Comparison of ENCODE assay signal across 8 cellular contexts in the genomic region with DNA sequence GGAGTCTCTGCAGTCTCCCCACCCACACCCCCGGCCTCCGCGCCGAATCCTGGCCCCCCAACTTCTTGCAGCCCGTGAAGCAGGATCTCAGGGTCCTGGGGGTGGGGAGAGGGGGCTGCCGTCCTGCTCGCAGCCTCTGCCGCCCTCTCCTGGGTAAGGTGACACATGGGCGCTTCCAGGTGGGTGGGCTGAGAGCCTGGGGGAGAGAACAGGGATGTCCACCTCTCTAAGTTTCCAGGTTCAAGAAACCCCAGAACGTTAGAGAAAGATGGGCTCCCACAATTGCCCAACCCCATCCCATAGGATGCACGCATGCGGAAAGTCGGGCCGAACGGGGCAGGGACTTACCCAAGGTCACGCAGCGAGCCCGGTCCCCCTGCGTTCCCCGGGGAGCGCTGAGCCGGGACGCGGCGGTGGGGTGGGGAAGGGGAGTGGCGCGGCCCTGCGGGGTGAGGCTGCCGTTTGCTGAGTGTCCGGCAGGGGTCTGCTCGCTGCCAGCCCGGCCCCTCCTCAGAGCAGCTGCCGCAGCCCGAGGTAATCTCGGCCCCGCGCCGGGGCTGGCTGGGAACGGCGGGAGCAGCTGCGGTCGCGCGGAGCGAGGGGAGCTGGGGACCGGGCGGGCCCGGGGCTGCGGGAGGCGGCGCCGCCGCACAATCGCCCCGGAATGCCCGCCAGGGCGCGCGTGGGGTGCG. TPM values are rescaled to one million over a fixed set of nuclear protein-coding genes. Genes with fewer than 3 reads are reported as not detected.
DNase-seq lines count a peak whose midpoint lies in the region; ATAC-seq, FAIRE-seq and TF ChIP-seq lines count a peak whose summit lies in the region.

No MANE protein-coding gene starts in this region.

- dilution Hi-C loops in endothelial cell of umbilical vein (cut with MboI; ENCODE audit: extremely low pct_ligation_motif_present, low sequenced_read_pairs) = no loop called here

- DNase-seq in ACHN = peak; percentile 66
- peak; percentile 46 for DNase-seq in NCI-H774 (lab: John Stamatoyannopoulos, UW)
- DNase-seq in activated CD8-positive, alpha-beta memory T cell treated with anti-CD3 and anti-CD28 coated beads for 48 hours (ENCODE audit: low read depth in 2 of 3, low spot score in 2 of 3) = peak; percentile 18 to 41 (median 26)
- DNase-seq in endothelial cell of umbilical vein (ENCODE audit: low read depth, low spot score) = peak; percentile 67
- peak; percentile 63 for DNase-seq in stomach

- H3K79me2 ChIP-seq in endothelial cell of umbilical vein (ENCODE audit: control insufficient read depth, insufficient read depth, low read length) = peaks cover 22% of the 10 kb centered on the region

- H3K4me1 ChIP-seq in endothelial cell of umbilical vein (ENCODE audit: control insufficient read depth, extremely low read depth, insufficient read depth, low read length) (peaks cover 9% of the 10 kb centered on the region), mucosa of rectum (ENCODE audit: control insufficient read depth in 2 of 2, insufficient read depth in 2 of 2, low read length in 2 of 2) (peaks cover 22 to 24% of the 10 kb centered on the region in 2 donors), stomach (peaks cover 23 to 53% (median 36%) of the 10 kb centered on the region in 4 donors)

- H4K20me1 ChIP-seq in endothelial cell of umbilical vein (replicated peaks; ENCODE audit: control insufficient read depth, extremely low read depth, insufficient read depth, low read length) = no peaks in the 10 kb centered on the region

- POLR2A ChIA-PET in endothelial cell of umbilical vein (lab: Charles Lee) = interaction anchor here (1.0 to 1.8 kb wide), 3 partner anchors 12 to 59 kb away, joined by 3 to 7 read pairs (median 4); partner anchors contain the start of genes FAU, MRPL49 and SYVN1

- H3K4me3 ChIP-seq in endothelial cell of umbilical vein (replicated peaks in 1 of 3; ENCODE audit: insufficient read depth in 1 of 3, low read depth in 1 of 3, low read length in 3 of 3) (peak overlapping the region; percentile 54 to 86 (median 57)), mucosa of rectum (ENCODE audit: low read length in 2 of 2) (peak overlapping the region; percentile 90 to 96), stomach (peak overlapping the region; percentile 68 to 89 (median 82))

- ATAC-seq in GM18909 (IDR thresholded peaks at IDR 0.05; ENCODE audit: poor library complexity, unreplicated experiment) (peak; percentile 68), HG03439 (IDR thresholded peaks at IDR 0.05; ENCODE audit: unreplicated experiment) (peak; percentile 59)

- no peak for TF ChIP-seq POLR2A in endothelial cell of umbilical vein (IDR thresholded peaks at IDR 0.05; ENCODE audit: low read depth, low read length)
- TF ChIP-seq POLR2A in stomach (IDR thresholded peaks at IDR 0.05) = no peak

- TF ChIP-seq EP300 in stomach (IDR thresholded peaks at IDR 0.05) = no peak

- intact Hi-C loops in endothelial cell of umbilical vein (cut with micrococcal nuclease) (loop anchor here (1.0 to 2.0 kb wide), 2 partner anchors 47 to 64 kb away; partner anchors contain the start of genes SYVN1 and ZNHIT2), stomach (cut with DNase I; ENCODE audit: low total_unique reads) (no loop called here)

- no TSS peak for BruUV-seq in endothelial cell of umbilical vein (replicated peaks; lab: Mats Ljungman, UMichigan)

- CTCF ChIA-PET in endothelial cell of umbilical vein (lab: Charles Lee) = interaction anchor here (1.0 to 3.4 kb wide), 15 partner anchors 11 to 149 kb away, joined by 3 to 27 read pairs (median 6); partner anchors contain the start of genes FAU, MRPL49, POLA2 and SPDYC

- H3K4me2 ChIP-seq in endothelial cell of umbilical vein (ENCODE audit: insufficient read depth, low read length) = peak overlapping the region; percentile 54

- H3K27me3 ChIP-seq in endothelial cell of umbilical vein (ENCODE audit: control insufficient read depth in 2 of 2, insufficient read depth in 2 of 2, low read length in 2 of 2) = no peaks in the 10 kb centered on the region
- H3K27me3 ChIP-seq in mucosa of rectum (ENCODE audit: control insufficient read depth in 2 of 2, insufficient read depth in 2 of 2, low read length in 2 of 2) = no peaks in the 10 kb centered on the region
- H3K27me3 ChIP-seq in stomach = no peaks in the 10 kb centered on the region

- H3K9ac ChIP-seq in endothelial cell of umbilical vein (replicated peaks; ENCODE audit: extremely low read depth, insufficient read depth, low read length) (peak overlapping the region; percentile 83), mucosa of rectum (ENCODE audit: low read depth in 1 of 2, low read length in 2 of 2) (peak overlapping the region; percentile 83 to 86)

- 0 to 3% (median 1%) methylated on average over 16 to 60 of the region's 60 CpGs for WGBS in stomach, 5 donors

- TF ChIP-seq CTCF in endothelial cell of umbilical vein (IDR thresholded peaks at IDR 0.05; ENCODE audit: extremely low read depth in 1 of 2, insufficient read depth in 1 of 2, low read depth in 1 of 2, low read length in 2 of 2) (peak; percentile 44 to 68), stomach (IDR thresholded peaks at IDR 0.05) (peak in 5 of 7 experiments; percentile 11 to 57 (median 32))

- H3K9me1 ChIP-seq in endothelial cell of umbilical vein (replicated peaks; ENCODE audit: control insufficient read depth, extremely low read depth, insufficient read depth, low read length) = no peaks in the 10 kb centered on the region

- H2AFZ ChIP-seq in endothelial cell of umbilical vein (ENCODE audit: low read depth, low read length) = peak overlapping the region; percentile 83

- FAIRE-seq in endothelial cell of umbilical vein (lab: Jason Lieb, UNC) = peak; percentile 38

- in situ Hi-C loops in ACHN (cut with HindIII; ENCODE audit: low pct_ligation_motif_present, low pct_unique_long_range_greater_than_20kb, low sequenced_read_pairs) = no loop called here

- H3K27ac ChIP-seq in endothelial cell of umbilical vein (ENCODE audit: insufficient read depth, low read depth, low read length) (peak overlapping the region; percentile 23), mucosa of rectum (ENCODE audit: low read depth in 2 of 2, low read length in 2 of 2) (peak overlapping the region; percentile 89 to 96), stomach (peak overlapping the region; percentile 89 to 96 (median 93))

- peaks cover 0 to 3% of the 10 kb centered on the region in 2 experiments for H3K36me3 ChIP-seq in endothelial cell of umbilical vein (ENCODE audit: control insufficient read depth in 2 of 2, extremely low read depth in 1 of 2, insufficient read depth in 2 of 2, low read length in 2 of 2)
- peaks cover 12 to 23% of the 10 kb centered on the region in 2 donors for H3K36me3 ChIP-seq in mucosa of rectum (ENCODE audit: control insufficient read depth in 2 of 2, insufficient read depth in 2 of 2, low read length in 2 of 2)
- peaks cover 5 to 23% (median 19%) of the 10 kb centered on the region in 4 donors for H3K36me3 ChIP-seq in stomach

- no peaks in the 10 kb centered on the region for H3K9me3 ChIP-seq in endothelial cell of umbilical vein (replicated peaks; ENCODE audit: control insufficient read depth, insufficient read depth, low read length)
- H3K9me3 ChIP-seq in mucosa of rectum (ENCODE audit: control insufficient read depth in 2 of 2, low read length in 2 of 2) = no peaks in the 10 kb centered on the region
- no peaks in the 10 kb centered on the region for H3K9me3 ChIP-seq in stomach

RNA-seq across cellular contexts. Expression of gene CAPN1, which starts 0.7 kb away (rescaled TPM):
- total RNA-seq in endothelial cell of umbilical vein = 201 and 217 TPM in 2 replicates
- 218 and 293 TPM in 2 replicates for polyA plus RNA-seq in endothelial cell of umbilical vein
- 104 and 130 TPM in 2 replicates for polyA plus RNA-seq in endothelial cell of umbilical vein (2011; cell fraction: cytosol; rRNA removed)
- 220 and 267 TPM in 2 replicates for polyA plus RNA-seq in endothelial cell of umbilical vein (2011; cell fraction: nucleus; rRNA removed)
- polyA plus RNA-seq in endothelial cell of umbilical vein (2012) = 180 and 197 TPM in 2 replicates
- 155 and 183 TPM in 2 replicates for polyA minus RNA-seq in endothelial cell of umbilical vein
- 76.0 TPM for polyA minus RNA-seq in endothelial cell of umbilical vein (2011; cell fraction: cytosol; rRNA and poly(A)+ RNA removed)
- 79.3 and 107 TPM in 2 replicates for polyA minus RNA-seq in endothelial cell of umbilical vein (2011; cell fraction: nucleus; rRNA and poly(A)+ RNA removed)
- total RNA-seq in stomach = 100 to 1,000 TPM in 3 of 5 donors, 10 to 100 TPM in 2; 79.5 to 325 (median 155) TPM
- 100 to 1,000 TPM in 2 of 3 donors, 10 to 100 TPM in 1; 96.1 to 234 (median 112) TPM for polyA plus RNA-seq in stomach

RNA-seq across cellular contexts. Expression of gene SPDYC, which starts 11.0 kb away (rescaled TPM):
- total RNA-seq in endothelial cell of umbilical vein (not detected in 2 replicates), stomach (not detected)
- polyA plus RNA-seq in endothelial cell of umbilical vein (not detected in 2 replicates), stomach (not detected)
- polyA plus RNA-seq in endothelial cell of umbilical vein (2011; cell fraction: cytosol; rRNA removed) = not detected in 2 replicates
- polyA plus RNA-seq in endothelial cell of umbilical vein (2011; cell fraction: nucleus; rRNA removed) = not detected in 2 replicates
- not detected in 2 replicates for polyA plus RNA-seq in endothelial cell of umbilical vein (2012)
- polyA minus RNA-seq in endothelial cell of umbilical vein = 0.40 TPM in 1 of 2 replicates, not detected in the other
- polyA minus RNA-seq in endothelial cell of umbilical vein (2011; cell fraction: cytosol; rRNA and poly(A)+ RNA removed) = not detected
- polyA minus RNA-seq in endothelial cell of umbilical vein (2011; cell fraction: nucleus; rRNA and poly(A)+ RNA removed) = not detected in 2 replicates

RNA-seq across cellular contexts. Expression of gene SYVN1, which starts 46.7 kb away (rescaled TPM):
- total RNA-seq in endothelial cell of umbilical vein = 34.5 and 36.0 TPM in 2 replicates
- polyA plus RNA-seq in endothelial cell of umbilical vein = 39.1 and 45.1 TPM in 2 replicates
- 21.1 and 23.8 TPM in 2 replicates for polyA plus RNA-seq in endothelial cell of umbilical vein (2011; cell fraction: cytosol; rRNA removed)
- 66.5 and 85.9 TPM in 2 replicates for polyA plus RNA-seq in endothelial cell of umbilical vein (2011; cell fraction: nucleus; rRNA removed)
- polyA plus RNA-seq in endothelial cell of umbilical vein (2012) = 23.8 and 26.9 TPM in 2 replicates
- polyA minus RNA-seq in endothelial cell of umbilical vein = 119 and 128 TPM in 2 replicates
- polyA minus RNA-seq in endothelial cell of umbilical vein (2011; cell fraction: cytosol; rRNA and poly(A)+ RNA removed) = 19.5 TPM
- 29.6 and 50.5 TPM in 2 replicates for polyA minus RNA-seq in endothelial cell of umbilical vein (2011; cell fraction: nucleus; rRNA and poly(A)+ RNA removed)
- total RNA-seq in stomach = 10 to 100 TPM; 20.0 to 75.3 (median 64.9) TPM
- 10 to 100 TPM in 2 of 3 donors, 1 to 10 TPM in 1; 7.2 to 18.5 (median 13.4) TPM for polyA plus RNA-seq in stomach

RNA-seq across cellular contexts. Expression of gene MRPL49, which starts 58.9 kb away (rescaled TPM):
- total RNA-seq in endothelial cell of umbilical vein = 49.7 and 51.6 TPM in 2 replicates
- 76.8 and 90.4 TPM in 2 replicates for polyA plus RNA-seq in endothelial cell of umbilical vein
- polyA plus RNA-seq in endothelial cell of umbilical vein (2011; cell fraction: cytosol; rRNA removed) = 60.2 and 65.0 TPM in 2 replicates
- polyA plus RNA-seq in endothelial cell of umbilical vein (2011; cell fraction: nucleus; rRNA removed) = 26.6 and 29.5 TPM in 2 replicates
- 36.1 and 37.6 TPM in 2 replicates for polyA plus RNA-seq in endothelial cell of umbilical vein (2012)
- polyA minus RNA-seq in endothelial cell of umbilical vein = 36.1 and 40.1 TPM in 2 replicates
- 43.0 TPM for polyA minus RNA-seq in endothelial cell of umbilical vein (2011; cell fraction: cytosol; rRNA and poly(A)+ RNA removed)
- polyA minus RNA-seq in endothelial cell of umbilical vein (2011; cell fraction: nucleus; rRNA and poly(A)+ RNA removed) = 8.4 and 11.4 TPM in 2 replicates
- 10 to 100 TPM; 22.8 to 75.9 (median 33.0) TPM for total RNA-seq in stomach
- 10 to 100 TPM; 36.0 to 69.8 (median 39.9) TPM for polyA plus RNA-seq in stomach

RNA-seq across cellular contexts. Expression of gene FAU, which starts 59.1 kb away (rescaled TPM):
- total RNA-seq in endothelial cell of umbilical vein (746 and 784 TPM in 2 replicates), stomach (1,000 to 10,000 TPM in 1 of 5 donors, 100 to 1,000 TPM in 4; 456 to 1,872 (median 566) TPM)
- polyA plus RNA-seq in endothelial cell of umbilical vein (741 and 809 TPM in 2 replicates), stomach (1,000 to 10,000 TPM; 1,111 to 1,352 (median 1,208) TPM)
- polyA plus RNA-seq in endothelial cell of umbilical vein (2011; cell fraction: cytosol; rRNA removed) = 617 and 778 TPM in 2 replicates
- polyA plus RNA-seq in endothelial cell of umbilical vein (2011; cell fraction: nucleus; rRNA removed) = 248 and 301 TPM in 2 replicates
- 942 and 1,263 TPM in 2 replicates for polyA plus RNA-seq in endothelial cell of umbilical vein (2012)
- 207 and 228 TPM in 2 replicates for polyA minus RNA-seq in endothelial cell of umbilical vein
- polyA minus RNA-seq in endothelial cell of umbilical vein (2011; cell fraction: cytosol; rRNA and poly(A)+ RNA removed) = 448 TPM
- 47.7 and 69.2 TPM in 2 replicates for polyA minus RNA-seq in endothelial cell of umbilical vein (2011; cell fraction: nucleus; rRNA and poly(A)+ RNA removed)

Comparison
In these comparisons a context has a peak if more than half of its experiments do, and no peak if none do; other contexts are left out.
1. Peak in every context shown above with its lines: DNase-seq, ATAC-seq, H3K4me3 ChIP-seq and H3K27ac ChIP-seq.
2. H3K27ac ChIP-seq: peak in every context shown above with its lines; median percentile 93 in stomach; 92 in mucosa of rectum; 23 in endothelial cell of umbilical vein.